1 cellular context compared by ENCODE assay signal in the genomic region with DNA sequence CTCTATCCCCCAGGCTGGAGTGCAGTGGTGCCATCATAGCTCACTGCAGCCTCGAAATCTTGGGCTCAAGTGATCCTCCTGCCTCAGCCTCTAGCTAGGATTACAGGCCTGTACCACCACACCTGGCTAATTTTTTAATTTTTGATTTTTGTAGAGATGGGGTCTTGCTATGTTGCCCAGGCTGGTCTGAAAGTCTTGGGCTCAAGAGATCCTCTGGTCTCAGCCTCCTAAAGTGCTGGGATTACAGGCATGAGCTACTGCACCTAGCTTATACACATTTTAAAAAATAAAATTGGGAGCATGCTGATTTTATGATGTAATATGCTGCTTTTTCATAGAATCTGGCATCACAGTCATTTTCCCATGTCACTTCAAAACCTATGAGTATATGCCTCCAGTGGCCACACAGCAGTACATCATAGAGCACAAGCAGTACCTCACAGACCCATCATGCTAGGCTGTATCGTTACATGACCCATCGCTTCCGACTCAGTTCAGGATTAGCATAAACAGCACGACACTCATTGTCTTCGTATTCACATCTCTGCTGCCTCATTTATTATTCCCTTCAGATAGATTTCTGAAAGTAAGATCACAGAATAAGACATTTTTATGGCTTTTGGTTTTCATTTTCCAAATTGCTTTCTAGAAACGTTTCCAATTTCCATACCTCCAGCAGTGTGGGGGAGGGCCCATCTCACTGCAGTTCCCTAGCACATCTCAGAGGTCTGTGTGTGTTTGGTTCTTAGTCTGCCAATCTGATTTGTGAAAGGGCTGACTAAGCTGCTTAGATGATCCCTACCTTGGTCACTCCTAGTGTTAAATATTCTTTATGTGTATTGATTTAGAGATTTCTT.
TF ChIP-seq lines count a peak whose summit lies in the region.

No MANE protein-coding gene starts in this region.

TF ChIP-seq in SK-N-SH treated with all-trans-retinoic acid at 6 μM for 48 hours, 23 proteins besides CTCF, POLR2A, EP300 and RAD21 (continued from another document):
- TF ChIP-seq, protein P1, sequence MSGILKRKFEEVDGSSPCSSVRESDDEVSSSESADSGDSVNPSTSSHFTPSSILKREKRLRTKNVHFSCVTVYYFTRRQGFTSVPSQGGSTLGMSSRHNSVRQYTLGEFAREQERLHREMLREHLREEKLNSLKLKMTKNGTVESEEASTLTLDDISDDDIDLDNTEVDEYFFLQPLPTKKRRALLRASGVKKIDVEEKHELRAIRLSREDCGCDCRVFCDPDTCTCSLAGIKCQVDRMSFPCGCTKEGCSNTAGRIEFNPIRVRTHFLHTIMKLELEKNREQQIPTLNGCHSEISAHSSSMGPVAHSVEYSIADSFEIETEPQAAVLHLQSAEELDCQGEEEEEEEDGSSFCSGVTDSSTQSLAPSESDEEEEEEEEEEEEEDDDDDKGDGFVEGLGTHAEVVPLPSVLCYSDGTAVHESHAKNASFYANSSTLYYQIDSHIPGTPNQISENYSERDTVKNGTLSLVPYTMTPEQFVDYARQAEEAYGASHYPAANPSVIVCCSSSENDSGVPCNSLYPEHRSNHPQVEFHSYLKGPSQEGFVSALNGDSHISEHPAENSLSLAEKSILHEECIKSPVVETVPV (CRISPR knock-in tag; IDR thresholded peaks at IDR 0.05): no peak
- TF ChIP-seq TCF4 (CRISPR knock-in tag; IDR thresholded peaks at IDR 0.05; ENCODE audit: borderline replicate concordance) (no peak), BACH2 (CRISPR knock-in tag; IDR thresholded peaks at IDR 0.05; ENCODE audit: borderline replicate concordance) (no peak), ZFP30 (CRISPR knock-in tag; IDR thresholded peaks at IDR 0.05) (no peak), ARNTL (CRISPR knock-in tag; IDR thresholded peaks at IDR 0.05; ENCODE audit: borderline replicate concordance, low read depth) (no peak), CSDC2 (CRISPR knock-in tag; IDR thresholded peaks at IDR 0.05) (no peak)
- TF ChIP-seq, protein P2, sequence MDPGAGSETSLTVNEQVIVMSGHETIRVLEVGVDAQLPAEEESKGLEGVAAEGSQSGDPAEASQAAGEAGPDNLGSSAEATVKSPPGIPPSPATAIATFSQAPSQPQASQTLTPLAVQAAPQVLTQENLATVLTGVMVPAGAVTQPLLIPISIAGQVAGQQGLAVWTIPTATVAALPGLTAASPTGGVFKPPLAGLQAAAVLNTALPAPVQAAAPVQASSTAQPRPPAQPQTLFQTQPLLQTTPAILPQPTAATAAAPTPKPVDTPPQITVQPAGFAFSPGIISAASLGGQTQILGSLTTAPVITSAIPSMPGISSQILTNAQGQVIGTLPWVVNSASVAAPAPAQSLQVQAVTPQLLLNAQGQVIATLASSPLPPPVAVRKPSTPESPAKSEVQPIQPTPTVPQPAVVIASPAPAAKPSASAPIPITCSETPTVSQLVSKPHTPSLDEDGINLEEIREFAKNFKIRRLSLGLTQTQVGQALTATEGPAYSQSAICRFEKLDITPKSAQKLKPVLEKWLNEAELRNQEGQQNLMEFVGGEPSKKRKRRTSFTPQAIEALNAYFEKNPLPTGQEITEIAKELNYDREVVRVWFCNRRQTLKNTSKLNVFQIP (CRISPR knock-in tag; IDR thresholded peaks at IDR 0.05; ENCODE audit: borderline replicate concordance, low read depth): no peak
